ENCODE assay signal across 20 cellular contexts in genomic region chr15:68589012-68589411, GRCh38. TPM values are rescaled to one million over a fixed set of nuclear protein-coding genes. Genes with fewer than 3 reads are reported as not detected.
"Had no signal": no experiment of that assay in that cellular context is flagged by ENCODE, and none has a peak within 500 bp of the region (broad histone marks: within the 10 kb centered on the region; RNA-seq: fewer than 3 reads in every experiment).

No MANE protein-coding gene starts in this region.

- ATAC-seq: activated CD8-positive, alpha-beta T cell treated with anti-CD3 and anti-CD28 coated beads, Interleukin-2, amount 10 ng/mL, durations not matched to agents 7 days and 5 days; foreskin keratinocyte had no signal

- H3K9me3 Mint-ChIP-seq: activated CD4-positive, alpha-beta T cell treated with anti-CD3 and anti-CD28 coated beads, Interleukin-2, amount 10 ng/mL, durations not matched to agents 24 days and 14 days; activated naive CD4-positive, alpha-beta T cell treated with anti-CD3 and anti-CD28 coated beads, Interleukin-2, amount 50 U/mL, for 72 hours; mesothelial cell of epicardium had no signal

- H3K27ac ChIP-seq: cardiac muscle cell, colonic mucosa, foreskin keratinocyte, prostate gland, spleen had no signal

- H3K27ac Mint-ChIP-seq: activated CD4-positive, alpha-beta T cell treated with anti-CD3 and anti-CD28 coated beads, Interleukin-2, amount 10 ng/mL, durations not matched to agents 24 days and 14 days; activated CD8-positive, alpha-beta T cell treated with anti-CD3 and anti-CD28 coated beads, Interleukin-2, amount 10 ng/mL, durations not matched to agents 7 days and 5 days; mesothelial cell of epicardium had no signal

- H3K27me3 ChIP-seq: cardiac muscle cell, colonic mucosa had no signal

- DNase-seq: activated CD4-positive, alpha-beta T cell treated with anti-CD3 and anti-CD28 coated beads, Interleukin-2, amount 10 ng/mL, durations not matched to agents 24 days and 14 days; activated CD4-positive, CD25-positive, alpha-beta regulatory T cell; activated CD8-positive, alpha-beta memory T cell treated with anti-CD3 and anti-CD28 coated beads, Interleukin-2, amount 50 U/mL, for 4 hours; activated CD8-positive, alpha-beta T cell treated with anti-CD3 and anti-CD28 coated beads, Interleukin-2, amount 10 ng/mL, durations not matched to agents 7 days and 5 days; activated gamma-delta T cell; activated T-cell treated with anti-CD3 and anti-CD28 coated beads, Interleukin-2, amount 50 U/mL, for 48 hours; colonic mucosa; effector CD4-positive, alpha-beta T cell; foreskin keratinocyte; kidney glomerular epithelial cell; SIG-M5; stimulated activated CD4-positive, alpha-beta T cell treated with anti-CD3 and anti-CD28 coated beads, Interleukin-1b, Interleukin-23, amount 100 ng/mL, for 48 hours; T-helper 2 cell; trophoblast cell had no signal

- H3K36me3 ChIP-seq: cardiac muscle cell, colonic mucosa, prostate gland, spleen had no signal

- H3K4me3 ChIP-seq: cardiac muscle cell, colonic mucosa, prostate gland, spleen had no signal

- H3K4me1 ChIP-seq: colonic mucosa, prostate gland had no signal

- FAIRE-seq: endothelial cell of umbilical vein had no signal

- H3K36me3 Mint-ChIP-seq: activated naive CD4-positive, alpha-beta T cell treated with anti-CD3 and anti-CD28 coated beads, Interleukin-2, amount 50 U/mL, for 72 hours; mesothelial cell of epicardium had no signal

- H3K9me3 ChIP-seq: colonic mucosa, prostate gland, spleen had no signal

- H3K4me3 Mint-ChIP-seq: activated CD8-positive, alpha-beta T cell treated with anti-CD3 and anti-CD28 coated beads, Interleukin-2, amount 10 ng/mL, durations not matched to agents 7 days and 5 days; mesothelial cell of epicardium had no signal

RNA-seq across cellular contexts. Expression of gene CORO2B, which starts 10.2 kb away (rescaled TPM):
- total RNA-seq: activated CD8-positive, alpha-beta T cell treated with anti-CD3 and anti-CD28 coated beads, Interleukin-2, amount 10 ng/mL, durations not matched to agents 7 days and 5 days had no signal
